In genomic region chr7:116781584-116781983, GRCh38 we compare ENCODE assay signal across 1 cellular context.
A peak's percentile ranks its signal among the peaks of the same experiment; 100 is the strongest.
TF ChIP-seq lines count a peak whose summit lies in the region.

No MANE protein-coding gene starts in this region.

TF ChIP-seq in WTC11, 78 proteins besides CTCF, POLR2A, EP300 and RAD21:
- no peak for TF ChIP-seq ZNF281 (CRISPR knock-in tag; IDR thresholded peaks at IDR 0.05)
- no peak for TF ChIP-seq RORB (CRISPR knock-in tag; IDR thresholded peaks at IDR 0.05)
- no peak for TF ChIP-seq ATF6 (CRISPR knock-in tag; IDR thresholded peaks at IDR 0.05)
- no peak for TF ChIP-seq GRHL2 (CRISPR knock-in tag; IDR thresholded peaks at IDR 0.05; ENCODE audit: insufficient replicate concordance, severe bottlenecking)
- TF ChIP-seq ZNF121 (CRISPR knock-in tag; IDR thresholded peaks at IDR 0.05): peak; percentile 89; the same call in 1 of the 2 replicates
- no peak for TF ChIP-seq ZNF671 (CRISPR knock-in tag; IDR thresholded peaks at IDR 0.05)
- no peak for TF ChIP-seq FOXP4 (CRISPR knock-in tag; IDR thresholded peaks at IDR 0.05)
- TF ChIP-seq MXD4 (CRISPR knock-in tag; IDR thresholded peaks at IDR 0.05; ENCODE audit: borderline replicate concordance): no peak
